Comparison of ENCODE assay signal across 2 cellular contexts in the genomic region with DNA sequence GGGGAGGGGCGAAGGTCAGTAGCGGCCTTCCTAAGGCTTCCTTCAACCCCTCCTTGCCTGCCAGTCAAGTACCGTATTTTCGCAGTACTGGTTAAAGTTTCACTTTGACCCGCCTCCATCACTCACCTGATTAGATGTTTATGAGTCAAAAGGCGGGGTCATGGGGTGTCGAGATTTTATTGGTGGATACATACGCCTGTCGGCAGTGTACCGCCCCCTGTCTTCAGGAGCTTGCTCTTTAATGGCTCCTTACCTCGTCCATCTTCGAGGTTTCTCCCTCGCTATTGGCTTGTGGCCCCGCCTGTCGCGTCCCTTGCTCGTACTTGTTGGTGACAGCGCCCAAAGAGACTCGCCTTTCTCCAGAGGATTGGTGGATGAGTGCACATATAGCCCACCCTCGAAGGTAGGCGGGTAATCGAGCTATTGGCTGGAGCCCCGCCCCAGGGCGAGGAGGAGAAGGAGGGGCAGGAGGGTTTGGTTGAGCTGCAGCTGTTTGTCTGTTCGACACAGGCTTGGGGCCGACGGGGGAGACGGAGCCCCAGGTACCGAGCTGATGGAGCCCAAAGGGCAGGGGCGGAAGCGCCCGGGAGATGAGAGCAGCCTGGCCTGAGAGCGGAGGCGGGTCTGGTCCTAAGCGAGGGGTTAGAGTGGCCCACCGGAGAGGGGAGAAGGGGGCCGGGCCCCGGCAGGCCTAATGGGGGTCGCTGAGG.
TF ChIP-seq lines count a peak whose summit lies in the region.

A gene with protein sequence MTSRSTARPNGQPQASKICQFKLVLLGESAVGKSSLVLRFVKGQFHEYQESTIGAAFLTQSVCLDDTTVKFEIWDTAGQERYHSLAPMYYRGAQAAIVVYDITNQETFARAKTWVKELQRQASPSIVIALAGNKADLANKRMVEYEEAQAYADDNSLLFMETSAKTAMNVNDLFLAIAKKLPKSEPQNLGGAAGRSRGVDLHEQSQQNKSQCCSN (plus strand): TSS at position 481 of the 710 bp plus-strand sequence. CDS start 12,883 bp downstream, outside the sequence.

TF ChIP-seq in HCT116, 20 proteins besides CTCF, POLR2A, EP300 and RAD21 (continued from another document):
- TF ChIP-seq, protein P1, sequence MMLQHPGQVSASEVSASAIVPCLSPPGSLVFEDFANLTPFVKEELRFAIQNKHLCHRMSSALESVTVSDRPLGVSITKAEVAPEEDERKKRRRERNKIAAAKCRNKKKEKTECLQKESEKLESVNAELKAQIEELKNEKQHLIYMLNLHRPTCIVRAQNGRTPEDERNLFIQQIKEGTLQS (IDR thresholded peaks at IDR 0.05): no peak
- TF ChIP-seq EGR1 (IDR thresholded peaks at IDR 0.05; ENCODE audit: low read depth): no peak; the same call in 1 of the 2 replicates

TF ChIP-seq in neural cell, 6 proteins besides CTCF, POLR2A, EP300 and RAD21 (continued from another document):
- TF ChIP-seq REST (IDR thresholded peaks at IDR 0.05; ENCODE audit: borderline replicate concordance) (peak; percentile 68), TAF1 (IDR thresholded peaks at IDR 0.05; ENCODE audit: low read depth) (peak; percentile 89), POLR2AphosphoS5 (IDR thresholded peaks at IDR 0.05) (peak; percentile 99)
TF ChIP-seq in neural cell: peak in this region for 5.
